21 cellular contexts compared by ENCODE assay signal in the genomic region with DNA sequence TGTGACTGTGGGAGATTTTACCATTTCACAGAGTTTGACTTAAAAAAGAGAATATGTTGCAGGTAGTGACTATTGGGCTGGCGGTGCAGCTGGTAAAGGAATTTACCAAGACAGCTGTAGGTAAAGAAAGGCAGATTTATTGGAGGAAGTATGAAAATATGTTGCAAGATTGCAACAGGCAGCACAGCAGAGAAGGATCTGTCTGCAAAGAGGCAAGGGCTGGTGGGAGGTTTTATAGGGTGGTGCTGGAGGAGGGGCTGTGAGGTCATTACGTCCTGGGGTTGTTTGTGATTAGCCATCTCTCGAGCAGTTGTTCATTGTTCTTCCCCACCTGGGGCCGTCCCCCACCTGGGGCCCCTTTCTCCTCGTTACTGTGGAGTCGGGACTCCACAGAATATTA.
"Had no signal": no experiment of that assay in that cellular context is flagged by ENCODE, and none has a peak within 500 bp of the region (broad histone marks: within the 10 kb centered on the region; RNA-seq: fewer than 3 reads in every experiment).

No MANE protein-coding gene starts in this region.

- H3K27me3 ChIP-seq: body of pancreas, esophagus squamous epithelium, heart right ventricle, suprapubic skin, transverse colon, uterus had no signal

- ATAC-seq: body of pancreas had no signal

- H3K36me3 ChIP-seq: uterus had no signal

- H3K9me3 ChIP-seq: body of pancreas, esophagus squamous epithelium, left ventricle myocardium inferior, psoas muscle, suprapubic skin, transverse colon, uterus had no signal

- H3K4me1 ChIP-seq: body of pancreas, esophagus squamous epithelium, heart right ventricle, left ventricle myocardium inferior, psoas muscle, suprapubic skin, transverse colon, uterus had no signal

- H3K4me3 Mint-ChIP-seq: activated B cell treated with CpG ODN at 0.5 μM for 24 hours; activated CD4-positive, alpha-beta memory T cell treated with anti-CD3 and anti-CD28 coated beads for 36 hours; immature natural killer cell; stimulated activated naive CD8-positive, alpha-beta T cell treated with anti-CD3 and anti-CD28 coated beads, Interleukin-15, Interleukin-2, amounts not matched to agents 100 ng/mL and 50 ng/mL, for 24 hours had no signal

- DNase-seq: activated B cell treated with CpG ODN at 0.5 μM for 24 hours; activated CD4-positive, alpha-beta memory T cell treated with anti-CD3 and anti-CD28 coated beads for 36 hours; activated CD4-positive, alpha-beta T cell treated with anti-CD3 and anti-CD28 coated beads for 4 hours; body of pancreas; dermis blood vessel endothelial cell; effector memory CD4-positive, alpha-beta T cell; esophagus squamous epithelium; heart right ventricle; immature natural killer cell; kidney glomerular epithelial cell; left ventricle myocardium inferior; mammary epithelial cell; psoas muscle; right cardiac atrium; small intestine; stimulated activated CD4-positive, alpha-beta T cell treated with anti-CD3 and anti-CD28 coated beads, Interleukin-15, amount 100 ng/mL, for 24 hours; stimulated activated CD4-positive, alpha-beta T cell treated with anti-CD3 and anti-CD28 coated beads, Interleukin-2, amount 100 ng/mL, for 48 hours; transverse colon; uterus had no signal

- H3K27ac ChIP-seq: body of pancreas, esophagus squamous epithelium, heart right ventricle, left ventricle myocardium inferior, psoas muscle, suprapubic skin, transverse colon, uterus had no signal

- H3K4me3 ChIP-seq: body of pancreas, esophagus squamous epithelium, heart right ventricle, left ventricle myocardium inferior, psoas muscle, suprapubic skin, transverse colon, uterus had no signal

- H3K9me3 Mint-ChIP-seq: immature natural killer cell had no signal

- H3K4me1 Mint-ChIP-seq: activated B cell treated with CpG ODN at 0.5 μM for 24 hours, immature natural killer cell had no signal

- H3K27me3 Mint-ChIP-seq: activated B cell treated with CpG ODN at 0.5 μM for 24 hours; activated CD4-positive, alpha-beta memory T cell treated with anti-CD3 and anti-CD28 coated beads for 36 hours; stimulated activated naive CD8-positive, alpha-beta T cell treated with anti-CD3 and anti-CD28 coated beads, Interleukin-15, Interleukin-2, amounts not matched to agents 100 ng/mL and 50 ng/mL, for 24 hours had no signal

- H3K27ac Mint-ChIP-seq: activated B cell treated with CpG ODN at 0.5 μM for 24 hours; activated CD4-positive, alpha-beta memory T cell treated with anti-CD3 and anti-CD28 coated beads for 36 hours; immature natural killer cell; stimulated activated naive CD8-positive, alpha-beta T cell treated with anti-CD3 and anti-CD28 coated beads, Interleukin-15, Interleukin-2, amounts not matched to agents 100 ng/mL and 50 ng/mL, for 24 hours had no signal
